In the genomic region with DNA sequence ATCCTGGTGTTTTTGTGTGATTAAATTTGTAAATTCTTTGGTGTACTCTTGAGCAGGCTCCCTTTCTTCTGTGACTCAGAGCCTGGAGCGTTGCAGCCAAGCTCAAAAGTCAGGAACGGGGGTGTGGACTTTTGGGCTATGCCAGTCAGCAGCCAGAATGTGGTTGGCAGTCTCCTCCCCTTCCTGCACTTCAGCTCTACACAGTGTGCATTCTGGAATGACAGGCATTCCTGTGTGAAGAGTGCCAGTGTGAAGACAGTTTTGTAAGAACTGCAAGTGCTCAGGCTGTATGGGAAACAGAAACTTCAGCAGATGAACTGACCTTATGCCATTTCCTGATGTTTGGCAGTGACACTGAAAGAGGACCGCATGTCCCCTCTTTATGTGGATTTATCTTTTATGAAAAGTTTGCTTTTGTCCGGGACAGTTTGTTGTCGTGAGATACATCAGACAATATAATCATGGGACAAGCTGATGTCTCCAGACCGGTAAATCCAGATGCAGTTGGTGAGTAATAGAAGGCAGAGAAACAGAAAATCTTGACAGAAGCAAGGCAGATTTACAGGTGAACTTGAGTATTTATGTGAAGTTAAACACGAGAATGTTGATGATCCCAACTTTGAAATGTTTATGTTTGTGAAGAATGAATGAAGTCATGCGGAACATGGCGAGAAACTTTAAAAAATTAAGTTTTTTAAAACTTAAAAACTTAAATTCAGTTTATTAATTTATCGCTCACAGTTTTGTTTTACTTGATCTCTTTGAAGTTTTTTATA, we compare ENCODE assay signal across 8 cellular contexts.
DNase-seq lines count a peak whose midpoint lies in the region; ATAC-seq, FAIRE-seq and TF ChIP-seq lines count a peak whose summit lies in the region.

No MANE protein-coding gene starts in this region.

- H3K36me3 ChIP-seq in mucosa of stomach (ENCODE audit: control insufficient read depth, insufficient read depth, low read length), result no peaks in the 10 kb centered on the region

- peak; percentile 99 for ATAC-seq in SK-N-SH treated with all-trans-retinoic acid at 6 μM for 48 hours
- peak; percentile 99 for ATAC-seq in esophagus mucosa
- no peak for ATAC-seq in GM18868 (IDR thresholded peaks at IDR 0.05; ENCODE audit: unreplicated experiment)
- no peak for ATAC-seq in GM21381 (IDR thresholded peaks at IDR 0.05; ENCODE audit: unreplicated experiment)

- DNase-seq in EL (peak; percentile 99), HK-2 (ENCODE audit: unreplicated experiment) (peak; percentile 88), urothelium cell line (ENCODE audit: low spot score) (peak; percentile 92)

- H3K4me3 ChIP-seq in mucosa of stomach (ENCODE audit: low read length), result no peak overlapping the region

- H3K4me1 ChIP-seq in mucosa of stomach (ENCODE audit: control insufficient read depth, insufficient read depth, low read length), result peaks cover 18% of the 10 kb centered on the region

- H3K9me3 ChIP-seq in mucosa of stomach (ENCODE audit: control insufficient read depth, low read length), result no peaks in the 10 kb centered on the region

- H3K27me3 ChIP-seq in mucosa of stomach (ENCODE audit: control insufficient read depth, insufficient read depth, low read length), result no peaks in the 10 kb centered on the region

- FAIRE-seq in urothelium cell line (lab: Jason Lieb, UNC), result peak; percentile 94

- peak overlapping the region; percentile 0 for H3K9ac ChIP-seq in mucosa of stomach (ENCODE audit: low read length)

TF ChIP-seq in SK-N-SH treated with all-trans-retinoic acid at 6 μM for 48 hours, 23 proteins besides CTCF, POLR2A, EP300 and RAD21:
- TF ChIP-seq ZC3H10 (CRISPR knock-in tag; IDR thresholded peaks at IDR 0.05) (no peak), ARNTL (CRISPR knock-in tag; IDR thresholded peaks at IDR 0.05; ENCODE audit: borderline replicate concordance, low read depth) (no peak), ZFP3 (CRISPR knock-in tag; IDR thresholded peaks at IDR 0.05) (no peak), RARB (CRISPR knock-in tag; IDR thresholded peaks at IDR 0.05) (no peak), GLIS3 (CRISPR knock-in tag; IDR thresholded peaks at IDR 0.05) (no peak), ZNF565 (CRISPR knock-in tag; conservative IDR thresholded peaks at IDR 0.05; ENCODE audit: low read depth) (no peak), ZFP30 (CRISPR knock-in tag; IDR thresholded peaks at IDR 0.05) (no peak), OSR1 (CRISPR knock-in tag; IDR thresholded peaks at IDR 0.05) (no peak), PPARA (CRISPR knock-in tag; IDR thresholded peaks at IDR 0.05; ENCODE audit: borderline replicate concordance) (no peak), TOX (CRISPR knock-in tag; IDR thresholded peaks at IDR 0.05; ENCODE audit: borderline replicate concordance) (no peak), ESRRG (CRISPR knock-in tag; IDR thresholded peaks at IDR 0.05) (no peak)
- TF ChIP-seq, protein P1, sequence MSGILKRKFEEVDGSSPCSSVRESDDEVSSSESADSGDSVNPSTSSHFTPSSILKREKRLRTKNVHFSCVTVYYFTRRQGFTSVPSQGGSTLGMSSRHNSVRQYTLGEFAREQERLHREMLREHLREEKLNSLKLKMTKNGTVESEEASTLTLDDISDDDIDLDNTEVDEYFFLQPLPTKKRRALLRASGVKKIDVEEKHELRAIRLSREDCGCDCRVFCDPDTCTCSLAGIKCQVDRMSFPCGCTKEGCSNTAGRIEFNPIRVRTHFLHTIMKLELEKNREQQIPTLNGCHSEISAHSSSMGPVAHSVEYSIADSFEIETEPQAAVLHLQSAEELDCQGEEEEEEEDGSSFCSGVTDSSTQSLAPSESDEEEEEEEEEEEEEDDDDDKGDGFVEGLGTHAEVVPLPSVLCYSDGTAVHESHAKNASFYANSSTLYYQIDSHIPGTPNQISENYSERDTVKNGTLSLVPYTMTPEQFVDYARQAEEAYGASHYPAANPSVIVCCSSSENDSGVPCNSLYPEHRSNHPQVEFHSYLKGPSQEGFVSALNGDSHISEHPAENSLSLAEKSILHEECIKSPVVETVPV (CRISPR knock-in tag; IDR thresholded peaks at IDR 0.05), result no peak
- TF ChIP-seq, protein P2, sequence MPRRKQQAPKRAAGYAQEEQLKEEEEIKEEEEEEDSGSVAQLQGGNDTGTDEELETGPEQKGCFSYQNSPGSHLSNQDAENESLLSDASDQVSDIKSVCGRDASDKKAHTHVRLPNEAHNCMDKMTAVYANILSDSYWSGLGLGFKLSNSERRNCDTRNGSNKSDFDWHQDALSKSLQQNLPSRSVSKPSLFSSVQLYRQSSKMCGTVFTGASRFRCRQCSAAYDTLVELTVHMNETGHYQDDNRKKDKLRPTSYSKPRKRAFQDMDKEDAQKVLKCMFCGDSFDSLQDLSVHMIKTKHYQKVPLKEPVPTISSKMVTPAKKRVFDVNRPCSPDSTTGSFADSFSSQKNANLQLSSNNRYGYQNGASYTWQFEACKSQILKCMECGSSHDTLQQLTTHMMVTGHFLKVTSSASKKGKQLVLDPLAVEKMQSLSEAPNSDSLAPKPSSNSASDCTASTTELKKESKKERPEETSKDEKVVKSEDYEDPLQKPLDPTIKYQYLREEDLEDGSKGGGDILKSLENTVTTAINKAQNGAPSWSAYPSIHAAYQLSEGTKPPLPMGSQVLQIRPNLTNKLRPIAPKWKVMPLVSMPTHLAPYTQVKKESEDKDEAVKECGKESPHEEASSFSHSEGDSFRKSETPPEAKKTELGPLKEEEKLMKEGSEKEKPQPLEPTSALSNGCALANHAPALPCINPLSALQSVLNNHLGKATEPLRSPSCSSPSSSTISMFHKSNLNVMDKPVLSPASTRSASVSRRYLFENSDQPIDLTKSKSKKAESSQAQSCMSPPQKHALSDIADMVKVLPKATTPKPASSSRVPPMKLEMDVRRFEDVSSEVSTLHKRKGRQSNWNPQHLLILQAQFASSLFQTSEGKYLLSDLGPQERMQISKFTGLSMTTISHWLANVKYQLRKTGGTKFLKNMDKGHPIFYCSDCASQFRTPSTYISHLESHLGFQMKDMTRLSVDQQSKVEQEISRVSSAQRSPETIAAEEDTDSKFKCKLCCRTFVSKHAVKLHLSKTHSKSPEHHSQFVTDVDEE (CRISPR knock-in tag; IDR thresholded peaks at IDR 0.05), result no peak
- TF ChIP-seq, protein P3, sequence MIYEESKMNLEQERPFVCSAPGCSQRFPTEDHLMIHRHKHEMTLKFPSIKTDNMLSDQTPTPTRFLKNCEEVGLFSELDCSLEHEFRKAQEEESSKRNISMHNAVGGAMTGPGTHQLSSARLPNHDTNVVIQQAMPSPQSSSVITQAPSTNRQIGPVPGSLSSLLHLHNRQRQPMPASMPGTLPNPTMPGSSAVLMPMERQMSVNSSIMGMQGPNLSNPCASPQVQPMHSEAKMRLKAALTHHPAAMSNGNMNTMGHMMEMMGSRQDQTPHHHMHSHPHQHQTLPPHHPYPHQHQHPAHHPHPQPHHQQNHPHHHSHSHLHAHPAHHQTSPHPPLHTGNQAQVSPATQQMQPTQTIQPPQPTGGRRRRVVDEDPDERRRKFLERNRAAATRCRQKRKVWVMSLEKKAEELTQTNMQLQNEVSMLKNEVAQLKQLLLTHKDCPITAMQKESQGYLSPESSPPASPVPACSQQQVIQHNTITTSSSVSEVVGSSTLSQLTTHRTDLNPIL (CRISPR knock-in tag; IDR thresholded peaks at IDR 0.05; ENCODE audit: low read depth), result no peak
- TF ChIP-seq, protein P4, sequence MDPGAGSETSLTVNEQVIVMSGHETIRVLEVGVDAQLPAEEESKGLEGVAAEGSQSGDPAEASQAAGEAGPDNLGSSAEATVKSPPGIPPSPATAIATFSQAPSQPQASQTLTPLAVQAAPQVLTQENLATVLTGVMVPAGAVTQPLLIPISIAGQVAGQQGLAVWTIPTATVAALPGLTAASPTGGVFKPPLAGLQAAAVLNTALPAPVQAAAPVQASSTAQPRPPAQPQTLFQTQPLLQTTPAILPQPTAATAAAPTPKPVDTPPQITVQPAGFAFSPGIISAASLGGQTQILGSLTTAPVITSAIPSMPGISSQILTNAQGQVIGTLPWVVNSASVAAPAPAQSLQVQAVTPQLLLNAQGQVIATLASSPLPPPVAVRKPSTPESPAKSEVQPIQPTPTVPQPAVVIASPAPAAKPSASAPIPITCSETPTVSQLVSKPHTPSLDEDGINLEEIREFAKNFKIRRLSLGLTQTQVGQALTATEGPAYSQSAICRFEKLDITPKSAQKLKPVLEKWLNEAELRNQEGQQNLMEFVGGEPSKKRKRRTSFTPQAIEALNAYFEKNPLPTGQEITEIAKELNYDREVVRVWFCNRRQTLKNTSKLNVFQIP (CRISPR knock-in tag; IDR thresholded peaks at IDR 0.05; ENCODE audit: borderline replicate concordance, low read depth), result no peak

Comparison
In these comparisons a context has a peak if more than half of its experiments do, and no peak if none do; other contexts are left out.
1. ATAC-seq: peak in SK-N-SH treated with all-trans-retinoic acid at 6 μM for 48 hours (single experiment) and esophagus mucosa (single experiment); none in GM18868 (single experiment) and GM21381 (single experiment).
2. Peak in every context shown above with its lines, with median percentiles within 50 percentile points of each other: DNase-seq.